8 cellular contexts compared by ENCODE assay signal in genomic region chr6:148747145-148747492, GRCh38. TPM values are rescaled to one million over a fixed set of nuclear protein-coding genes. Genes with fewer than 3 reads are reported as not detected.
DNase-seq lines count a peak whose midpoint lies in the region; ATAC-seq and TF ChIP-seq lines count a peak whose summit lies in the region.

No MANE protein-coding gene starts in this region.

- H3K36me3 ChIP-seq in CD8-positive, alpha-beta memory T cell (ENCODE audit: insufficient read depth, low read length) = no peaks in the 10 kb centered on the region
- no peaks in the 10 kb centered on the region; the same call in 1 of the 2 replicates for H3K36me3 ChIP-seq in GM23338 (ENCODE audit: insufficient read depth)
- H3K36me3 ChIP-seq in SJSA1 = no peaks in the 10 kb centered on the region
- no peaks in the 10 kb centered on the region for H3K36me3 ChIP-seq in tibial artery

- ATAC-seq in GM23338 = peak; percentile 8

- H3F3A ChIP-seq in GM23338 (replicated peaks; ENCODE audit: low read depth) = no peaks in the 10 kb centered on the region

- H3K27ac ChIP-seq in CD8-positive, alpha-beta memory T cell (ENCODE audit: low read depth, low read length) = peak overlapping the region; percentile 51
- H3K27ac ChIP-seq in GM23338 (ENCODE audit: low read depth) = no peak overlapping the region
- H3K27ac ChIP-seq in SJSA1 = no peak overlapping the region
- peak overlapping the region; percentile 85 to 87 for H3K27ac ChIP-seq in tibial artery

- H3K9me3 ChIP-seq in CD8-positive, alpha-beta memory T cell (ENCODE audit: low read length) = no peaks in the 10 kb centered on the region
- H3K9me3 ChIP-seq in SJSA1 (replicated peaks) (peaks cover 4% of the 10 kb centered on the region; the same call in 1 of the 2 replicates), tibial artery (no peaks in the 10 kb centered on the region)

- peak overlapping the region in 6 of 8 donors; percentile 75 to 86 (median 77) for H3K27ac Mint-ChIP-seq in CD8-positive, alpha-beta memory T cell
- no peak overlapping the region for H3K27ac Mint-ChIP-seq in GM23338

- H4K20me1 ChIP-seq in GM23338 (replicated peaks; ENCODE audit: insufficient read depth) = peaks cover 32% of the 10 kb centered on the region

- no peaks in the 10 kb centered on the region for H3K9me2 ChIP-seq in GM23338 (ENCODE audit: insufficient read depth)

- TF ChIP-seq CTCF in GM23338 (conservative IDR thresholded peaks at IDR 0.05; ENCODE audit: low read depth in 2 of 2) = no peak
- TF ChIP-seq CTCF in tibial artery (IDR thresholded peaks at IDR 0.05) = no peak

- H2AFZ ChIP-seq in GM23338 = no peak overlapping the region

- peaks cover 0 to 4% (median 0%) of the 10 kb centered on the region in 3 donors for H3K36me3 Mint-ChIP-seq in CD8-positive, alpha-beta memory T cell
- peaks cover 12% of the 10 kb centered on the region for H3K36me3 Mint-ChIP-seq in GM23338 (ENCODE audit: low read depth)

- POLR2A ChIA-PET in CD8-positive, alpha-beta memory T cell (lab: Charles Lee) = interaction anchor here (1.3 to 4.3 kb wide), 2 partner anchors 13 to 30 kb away, joined by 3 to 39 read pairs; no protein-coding TSS in a partner anchor

- H3K4me3 Mint-ChIP-seq in CD8-positive, alpha-beta memory T cell = peak overlapping the region; percentile 86 to 99 (median 97)
- peak overlapping the region; percentile 94 for H3K4me3 Mint-ChIP-seq in GM23338

- no peak for DNase-seq in CD8-positive, alpha-beta memory T cell
- DNase-seq in GM23338 (ENCODE audit: low spot score) (peak; percentile 49), SJSA1 (ENCODE audit: low read depth in 1 of 2, low spot score in 2 of 2) (peak in 1 of 2 experiments; percentile 52), lung microvascular endothelial cell (ENCODE audit: low read depth in 2 of 2) (peak; percentile 2 to 12), tibial artery (peak; percentile 59 to 84), NCI-H2029 (lab: John Stamatoyannopoulos, UW) (no peak), NCI-H2196 (lab: John Stamatoyannopoulos, UW; ENCODE audit: unreplicated experiment) (no peak)
- peak; percentile 13 for DNase-seq in effector CD4-positive, alpha-beta T cell

- H3K79me2 ChIP-seq in GM23338 (replicated peaks; ENCODE audit: insufficient read depth) = peaks cover 44% of the 10 kb centered on the region

- peaks cover 0 to 3% of the 10 kb centered on the region in 2 donors for H3K27me3 Mint-ChIP-seq in CD8-positive, alpha-beta memory T cell
- peaks cover 11% of the 10 kb centered on the region for H3K27me3 Mint-ChIP-seq in GM23338 (ENCODE audit: insufficient read depth, low read depth, poor library complexity)

- peaks cover 32 to 50% (median 48%) of the 10 kb centered on the region in 3 donors for H3K4me1 Mint-ChIP-seq in CD8-positive, alpha-beta memory T cell
- H3K4me1 Mint-ChIP-seq in GM23338 = peaks cover 56% of the 10 kb centered on the region

- intact Hi-C loops in tibial artery (cut with DNase I; ENCODE audit: low total_unique reads) = loop anchor here (10.0 kb wide), 2 partner anchors 172 to 198 kb away; no protein-coding TSS in a partner anchor

- H3K4me1 ChIP-seq in CD8-positive, alpha-beta memory T cell (ENCODE audit: insufficient read depth, low read length) = peaks cover 17% of the 10 kb centered on the region
- H3K4me1 ChIP-seq in GM23338 (ENCODE audit: insufficient read depth) (peaks cover 35% of the 10 kb centered on the region), SJSA1 (replicated peaks) (peaks cover 23% of the 10 kb centered on the region), tibial artery (peaks cover 0 to 25% (median 13%) of the 10 kb centered on the region in 4 donors)

- H3K9me3 Mint-ChIP-seq in CD8-positive, alpha-beta memory T cell = peaks cover 0 to 2% (median 0%) of the 10 kb centered on the region in 5 donors
- no peaks in the 10 kb centered on the region for H3K9me3 Mint-ChIP-seq in GM23338

- CTCF ChIA-PET in CD8-positive, alpha-beta memory T cell (lab: Charles Lee) = interaction anchor here (0.8 to 3.8 kb wide), 6 partner anchors 12 to 205 kb away, joined by 3 to 46 read pairs (median 4); no protein-coding TSS in a partner anchor

- H3K4me2 ChIP-seq in GM23338 = peak overlapping the region; percentile 79

- peaks cover 7% of the 10 kb centered on the region for H3K27me3 ChIP-seq in CD8-positive, alpha-beta memory T cell (ENCODE audit: insufficient read depth, low read length, poor library complexity, severe bottlenecking)
- H3K27me3 ChIP-seq in GM23338 (ENCODE audit: insufficient read depth) (peaks cover 12% of the 10 kb centered on the region; the same call in 1 of the 2 replicates), SJSA1 (replicated peaks) (peaks cover 19% of the 10 kb centered on the region; the same call in 1 of the 2 replicates), tibial artery (no peaks in the 10 kb centered on the region)

- H3K4me3 ChIP-seq in CD8-positive, alpha-beta memory T cell (ENCODE audit: low read length) = peak overlapping the region; percentile 55
- H3K4me3 ChIP-seq in GM23338 = peak overlapping the region; percentile 68
- peak overlapping the region; percentile 55 for H3K4me3 ChIP-seq in SJSA1
- H3K4me3 ChIP-seq in tibial artery = peak overlapping the region; percentile 68 to 88

TF ChIP-seq in GM23338, 12 proteins besides CTCF, POLR2A, EP300 and RAD21:
- TF ChIP-seq NANOG (IDR thresholded peaks at IDR 0.05; ENCODE audit: borderline replicate concordance) (no peak), EZH2phosphoT487 (IDR thresholded peaks at IDR 0.05; ENCODE audit: unreplicated experiment) (no peak), ZNF462 (CRISPR knock-in tag; IDR thresholded peaks at IDR 0.05) (no peak), JUNB (IDR thresholded peaks at IDR 0.05; ENCODE audit: unreplicated experiment) (no peak)

RNA-seq across cellular contexts. Expression of gene UST, which starts 0.3 kb away (rescaled TPM):
- total RNA-seq in CD8-positive, alpha-beta memory T cell = 1 to 10 TPM; 6.4 to 7.8 TPM
- 2.4 TPM for polyA plus RNA-seq in CD8-positive, alpha-beta memory T cell
- total RNA-seq in GM23338 (2014; rRNA removed; shearing (Covaris generic)) = 32.3 and 33.0 TPM in 2 replicates
- 12.6 TPM in 2 replicates for polyA plus RNA-seq in GM23338 (2016; fragmentation: Nextera tagmentation; extraction: Ambion mirVana)
- total RNA-seq in SJSA1 (2014; rRNA removed; shearing (Covaris generic)) = 6.7 and 7.6 TPM in 2 replicates
- total RNA-seq in lung microvascular endothelial cell = under 0.01 TPM in 2 replicates

Comparison
In these comparisons a context has a peak if more than half of its experiments do, and no peak if none do; other contexts are left out.
1. DNase-seq: peak in GM23338 (single experiment), effector CD4-positive, alpha-beta T cell (single experiment), lung microvascular endothelial cell (2 of 2) and tibial artery (2 of 2); none in CD8-positive, alpha-beta memory T cell (0 of 5), NCI-H2029 (single experiment) and NCI-H2196 (single experiment).
2. H3K27ac ChIP-seq: peak in CD8-positive, alpha-beta memory T cell (single experiment) and tibial artery (2 of 2); none in GM23338 (single experiment) and SJSA1 (single experiment).
3. Peak in every context shown above with its lines, with median percentiles within 50 percentile points of each other: H3K4me3 ChIP-seq.